ENCODE assay signal across 8 cellular contexts in genomic region chr17:57954421-57955182, GRCh38. TPM values are rescaled to one million over a fixed set of nuclear protein-coding genes. Genes with fewer than 3 reads are reported as not detected.
A peak's percentile ranks its signal among the peaks of the same experiment; 100 is the strongest.
DNase-seq lines count a peak whose midpoint lies in the region; ATAC-seq and TF ChIP-seq lines count a peak whose summit lies in the region.

No MANE protein-coding gene starts in this region.

- H3K4me3 ChIP-seq in epithelial cell of proximal tubule (ENCODE audit: low read depth, low read length) = peak overlapping the region; percentile 78
- peak overlapping the region; percentile 30 for H3K4me3 ChIP-seq in mononuclear cell (ENCODE audit: low read length)
- peak overlapping the region; percentile 86 for H3K4me3 ChIP-seq in urinary bladder (ENCODE audit: low read depth, low read length)

- peaks cover 27% of the 10 kb centered on the region for H3K27me3 ChIP-seq in mononuclear cell (ENCODE audit: insufficient read depth, low read length)

- H3K4me1 ChIP-seq in mononuclear cell (ENCODE audit: insufficient read depth, low read length) (peaks cover 48% of the 10 kb centered on the region), urinary bladder (ENCODE audit: insufficient read depth) (no peaks in the 10 kb centered on the region)

- peak overlapping the region; percentile 84 for H3K27ac ChIP-seq in urinary bladder (ENCODE audit: low read depth)

- ATAC-seq in HG03432 (IDR thresholded peaks at IDR 0.05; ENCODE audit: unreplicated experiment) = peak; percentile 2
- ATAC-seq in SK-N-SH treated with all-trans-retinoic acid at 6 μM for 48 hours = peak; percentile 63
- ATAC-seq in HG03196 (IDR thresholded peaks at IDR 0.05; ENCODE audit: unreplicated experiment) = no peak

- H3K9me3 ChIP-seq in mononuclear cell (ENCODE audit: low read depth, low read length) = no peaks in the 10 kb centered on the region

- TF ChIP-seq CTCF in epithelial cell of proximal tubule (conservative IDR thresholded peaks at IDR 0.05; ENCODE audit: low read depth, low read length) = no peak

- no peaks in the 10 kb centered on the region for H3K36me3 ChIP-seq in urinary bladder (ENCODE audit: insufficient read depth)

- under 1% methylated on average over 82 of the region's 84 CpGs for WGBS in urinary bladder

- DNase-seq in COR-L47 (lab: John Stamatoyannopoulos, UW) (peak; percentile 48), epithelial cell of proximal tubule (ENCODE audit: low read depth) (no peak), GOT3 (lab: John Stamatoyannopoulos, UW) (no peak)

TF ChIP-seq in SK-N-SH treated with all-trans-retinoic acid at 6 μM for 48 hours, 23 proteins besides CTCF, POLR2A, EP300 and RAD21:
- TF ChIP-seq ZFP3 (CRISPR knock-in tag; IDR thresholded peaks at IDR 0.05) = no peak
- TF ChIP-seq PATZ1 (CRISPR knock-in tag; IDR thresholded peaks at IDR 0.05; ENCODE audit: borderline replicate concordance) = peak; percentile 72; the same call in 1 of the 2 replicates

RNA-seq across cellular contexts. Expression of gene CUEDC1, which starts 0.6 kb away (rescaled TPM):
- total RNA-seq in epithelial cell of proximal tubule (14.4 and 14.5 TPM in 2 replicates), mononuclear cell (2.5 TPM), urinary bladder (14.9 TPM)
- 57.1 TPM for polyA plus RNA-seq in urinary bladder

RNA-seq across cellular contexts. Expression of gene VEZF1, which starts 33.5 kb away (rescaled TPM):
- total RNA-seq in epithelial cell of proximal tubule (54.6 and 64.0 TPM in 2 replicates), mononuclear cell (85.6 TPM), urinary bladder (84.5 TPM)
- 58.7 TPM for polyA plus RNA-seq in urinary bladder

RNA-seq across cellular contexts. Expression of gene SRSF1, which starts 52.4 kb away (rescaled TPM):
- 293 and 299 TPM in 2 replicates for total RNA-seq in epithelial cell of proximal tubule
- 127 TPM for total RNA-seq in mononuclear cell
- 317 TPM for total RNA-seq in urinary bladder
- polyA plus RNA-seq in urinary bladder = 122 TPM

Comparison
In these comparisons a context has a peak if more than half of its experiments do, and no peak if none do; other contexts are left out.
1. H3K4me3 ChIP-seq: peak in every context shown above with its lines; median percentile 86 in urinary bladder; 78 in epithelial cell of proximal tubule; 30 in mononuclear cell.